Comparison of ENCODE assay signal across 8 cellular contexts in genomic region chr3:88031543-88032148, GRCh38. TPM values are rescaled to one million over a fixed set of nuclear protein-coding genes. Genes with fewer than 3 reads are reported as not detected.
A peak's percentile ranks its signal among the peaks of the same experiment; 100 is the strongest.
DNase-seq lines count a peak whose midpoint lies in the region; ATAC-seq and TF ChIP-seq lines count a peak whose summit lies in the region.

No MANE protein-coding gene starts in this region.

- H3K27me3 ChIP-seq in Caco-2 (replicated peaks; ENCODE audit: control insufficient read depth, insufficient read depth, low read length) (no peaks in the 10 kb centered on the region), PC-9 (ENCODE audit: insufficient read depth, low read depth) (no peaks in the 10 kb centered on the region), mononuclear cell (ENCODE audit: insufficient read depth, low read length) (no peaks in the 10 kb centered on the region), aorta (ENCODE audit: control insufficient read depth in 1 of 2, insufficient read depth in 2 of 2, low read length in 1 of 2) (no peaks in the 10 kb centered on the region)

- H3K36me3 Mint-ChIP-seq in Caco-2 (ENCODE audit: insufficient read depth, unreplicated experiment) = no peaks in the 10 kb centered on the region

- H3K4me1 Mint-ChIP-seq in Caco-2 (ENCODE audit: low read depth, unreplicated experiment) = peaks cover 6% of the 10 kb centered on the region

- H3K4me1 ChIP-seq in Caco-2 = no peaks in the 10 kb centered on the region
- 0 out of 2 replicates have a peak, but pooled peaks cover 6% of the 10 kb centered on the region for H3K4me1 ChIP-seq in PC-9 (replicated peaks; ENCODE audit: insufficient read depth)
- H3K4me1 ChIP-seq in mononuclear cell (ENCODE audit: insufficient read depth, low read length) = peaks cover 7% of the 10 kb centered on the region
- peaks cover 1 to 2% of the 10 kb centered on the region in 2 donors for H3K4me1 ChIP-seq in aorta (ENCODE audit: control insufficient read depth in 1 of 2, insufficient read depth in 2 of 2, low read length in 2 of 2)

- H3K27me3 Mint-ChIP-seq in Caco-2 (ENCODE audit: insufficient read depth, unreplicated experiment) = peaks cover 6% of the 10 kb centered on the region

- CTCF ChIA-PET in Caco-2 (lab: Charles Lee) (no interaction called here), PC-9 (lab: Charles Lee) (no interaction called here)

- H3K27ac ChIP-seq in PC-9 (no peak overlapping the region), coronary artery (peak overlapping the region; percentile 34 to 51), aorta (ENCODE audit: low read depth in 1 of 2, low read length in 2 of 2) (peak overlapping the region; percentile 70 to 71)

- no peaks in the 10 kb centered on the region for H3F3A ChIP-seq in PC-9 (ENCODE audit: insufficient read depth, low read depth)

- no peaks in the 10 kb centered on the region for H4K20me1 ChIP-seq in PC-9 (ENCODE audit: insufficient read depth)

- H3K27ac Mint-ChIP-seq in Caco-2 (ENCODE audit: unreplicated experiment) = no peak overlapping the region

- DNase-seq in Caco-2 = no peak
- peak; percentile 2 to 42 for DNase-seq in PC-9
- DNase-seq in coronary artery (ENCODE audit: low spot score) = no peak
- no peak for DNase-seq in aorta
- DNase-seq in GF-D8 (lab: John Stamatoyannopoulos, UW) = no peak

- no peaks in the 10 kb centered on the region for H3K79me2 ChIP-seq in PC-9 (ENCODE audit: low read depth)

- H3K4me2 ChIP-seq in PC-9 = peak overlapping the region; percentile 88

- POLR2A ChIA-PET in Caco-2 (lab: Charles Lee) (no interaction called here), PC-9 (lab: Charles Lee; ENCODE audit: unreplicated experiment) (no interaction called here)

- H3K4me3 Mint-ChIP-seq in Caco-2 (ENCODE audit: unreplicated experiment) = peak overlapping the region; percentile 54

- ATAC-seq in GM18909 (IDR thresholded peaks at IDR 0.05; ENCODE audit: poor library complexity, unreplicated experiment) (peak; percentile 84), HG03095 (IDR thresholded peaks at IDR 0.05; ENCODE audit: unreplicated experiment) (peak; percentile 73), aorta (ENCODE audit: low FRiP score) (peak; percentile 61)

- TF ChIP-seq CTCF in Caco-2 (IDR thresholded peaks at IDR 0.05; ENCODE audit: insufficient read depth in 1 of 2, low read depth in 1 of 2, low read length in 1 of 2, severe bottlenecking in 1 of 2, unreplicated experiment in 1 of 2) (no peak), PC-9 (conservative IDR thresholded peaks at IDR 0.05) (no peak), coronary artery (IDR thresholded peaks at IDR 0.05) (no peak)

- H3K4me3 ChIP-seq in Caco-2 (ENCODE audit: low read depth, low read length) (no peak overlapping the region), PC-9 (peak overlapping the region; percentile 53), coronary artery (peak overlapping the region; percentile 62), mononuclear cell (ENCODE audit: low read length) (peak overlapping the region; percentile 27), aorta (ENCODE audit: low read length in 2 of 2) (peak overlapping the region; percentile 58 to 79)

- H3K9me3 Mint-ChIP-seq in Caco-2 (ENCODE audit: unreplicated experiment) = no peaks in the 10 kb centered on the region

- H3K36me3 ChIP-seq in Caco-2 (ENCODE audit: control insufficient read depth, insufficient read depth, low read length) (no peaks in the 10 kb centered on the region), PC-9 (ENCODE audit: low read depth) (no peaks in the 10 kb centered on the region), aorta (ENCODE audit: control insufficient read depth in 1 of 2, insufficient read depth in 2 of 2, low read length in 1 of 2) (no peaks in the 10 kb centered on the region)

- H2AFZ ChIP-seq in PC-9 = peak overlapping the region; percentile 78

- WGBS in aorta, 2 donors = 20% methylated on average over 2 of the region's 2 CpGs

- H3K9me2 ChIP-seq in PC-9 (ENCODE audit: insufficient read depth) = 0 out of 2 replicates have a peak, but pooled peaks cover 4% of the 10 kb centered on the region

- no TSS peak for BruUV-seq in Caco-2 (replicated peaks; lab: Mats Ljungman, UMichigan)
- no TSS peak for BruUV-seq in PC-9 (replicated peaks; lab: Mats Ljungman, UMichigan)

- H3K9me3 ChIP-seq in Caco-2 (no peaks in the 10 kb centered on the region), PC-9 (ENCODE audit: insufficient read depth, low read depth) (no peaks in the 10 kb centered on the region), mononuclear cell (ENCODE audit: low read depth, low read length) (no peaks in the 10 kb centered on the region), aorta (ENCODE audit: control insufficient read depth, low read length) (peaks cover 2% of the 10 kb centered on the region)

- intact Hi-C loops in Caco-2 (cut with micrococcal nuclease; ENCODE audit: unreplicated experiment) = no loop called here
- intact Hi-C loops in PC-9 (cut with micrococcal nuclease; ENCODE audit: unreplicated experiment) = no loop called here
- intact Hi-C loops in aorta (cut with DNase I) = no loop called here

RNA-seq across cellular contexts. Expression of gene CGGBP1, which starts 27.2 kb away (rescaled TPM):
- 42.6 and 43.2 TPM in 2 replicates for total RNA-seq in Caco-2 (2022)
- total RNA-seq in PC-9 (2021) = 35.9 and 47.5 TPM in 2 replicates
- 83.1 TPM for total RNA-seq in mononuclear cell
- total RNA-seq in aorta = 10 to 100 TPM; 65.8 to 73.6 TPM
- polyA plus RNA-seq in aorta = 10 to 100 TPM; 41.3 to 53.2 TPM

RNA-seq across cellular contexts. Expression of gene ZNF654, which starts 27.4 kb away (rescaled TPM):
- total RNA-seq in Caco-2 (2022) (6.8 and 8.9 TPM in 2 replicates), PC-9 (2021) (7.2 and 9.6 TPM in 2 replicates), mononuclear cell (21.6 TPM), aorta (10 to 100 TPM; 18.0 to 28.3 TPM)
- polyA plus RNA-seq in aorta = 1 to 10 TPM; 3.0 to 4.9 TPM

Comparison
In these comparisons a context has a peak if more than half of its experiments do, and no peak if none do; other contexts are left out.
1. DNase-seq: peak in PC-9 (2 of 2); none in Caco-2 (0 of 2), coronary artery (single experiment), aorta (0 of 2) and GF-D8 (single experiment).
2. Peak in every context shown above with its lines, with median percentiles within 50 percentile points of each other: ATAC-seq.